Comparison of ENCODE assay signal across 8 cellular contexts in genomic region chr1:221712776-221713431, GRCh38. TPM values are rescaled to one million over a fixed set of nuclear protein-coding genes. Genes with fewer than 3 reads are reported as not detected.
DNase-seq lines count a peak whose midpoint lies in the region; ATAC-seq, FAIRE-seq and TF ChIP-seq lines count a peak whose summit lies in the region.

No MANE protein-coding gene starts in this region.

- ATAC-seq in HepG2 = no peak
- peak; percentile 50 for ATAC-seq in HG03378 (IDR thresholded peaks at IDR 0.05; ENCODE audit: unreplicated experiment)

- H3K27ac ChIP-seq in liver (ENCODE audit: low read depth in 1 of 2, low read length in 2 of 2) (peak overlapping the region; percentile 90), HepG2 (ENCODE audit: extremely low read length, insufficient read depth, low read length) (no peak overlapping the region)

- no peaks in the 10 kb centered on the region for H3K36me3 ChIP-seq in liver (ENCODE audit: control insufficient read depth in 4 of 4, insufficient read depth in 3 of 4, low read depth in 1 of 4, low read length in 3 of 4)
- H3K36me3 ChIP-seq in HepG2 (replicated peaks in 1 of 2; ENCODE audit: control insufficient read depth in 1 of 2, insufficient read depth in 2 of 2, low read length in 2 of 2) = no peaks in the 10 kb centered on the region

- no peak for TF ChIP-seq CTCF in liver (IDR thresholded peaks at IDR 0.05; ENCODE audit: low read depth, low read length, missing input control)
- no peak for TF ChIP-seq CTCF in HepG2 (CRISPR knock-in tag; IDR thresholded peaks at IDR 0.05)

- no peaks in the 10 kb centered on the region for H3K27me3 ChIP-seq in liver (ENCODE audit: control insufficient read depth in 4 of 4, insufficient read depth in 4 of 4, low read length in 3 of 4)
- H3K27me3 ChIP-seq in HepG2 (ENCODE audit: control insufficient read depth in 1 of 2, insufficient read depth in 2 of 2, low read length in 2 of 2) = no peaks in the 10 kb centered on the region

- H2AFZ ChIP-seq in HepG2 (ENCODE audit: low read length) = no peak overlapping the region

- H3K79me2 ChIP-seq in HepG2 (ENCODE audit: insufficient read depth, low read length) = peaks cover 5% of the 10 kb centered on the region

- H3K4me3 ChIP-seq in liver (ENCODE audit: low read depth in 1 of 3, low read length in 3 of 3) = no peak overlapping the region
- no peak overlapping the region for H3K4me3 ChIP-seq in HepG2 (replicated peaks in 1 of 3; ENCODE audit: insufficient read depth in 1 of 3, low read depth in 2 of 3, low read length in 3 of 3)

- CTCF ChIA-PET in HepG2 (lab: Yijun Ruan, JAX; ENCODE audit: low intra/inter-chr PET ratio, low total read pairs) = no interaction called here

- in situ Hi-C loops in HepG2 (cut with HindIII; ENCODE audit: extremely low pct_ligation_motif_present, low pct_unique_long_range_greater_than_20kb) = no loop called here

- H3K9ac ChIP-seq in liver (ENCODE audit: low read depth in 1 of 2, low read length in 2 of 2) (no peak overlapping the region), HepG2 (ENCODE audit: insufficient read depth, low read depth, low read length) (no peak overlapping the region)

- BruUV-seq in HepG2 (replicated peaks; lab: Mats Ljungman, UMichigan) = no TSS peak

- POLR2A ChIA-PET in HepG2 (lab: Yijun Ruan, JAX) = interaction anchor here (1.1 kb wide), 1 partner anchor 29 kb away, joined by 3 read pairs; the partner anchor contains the start of gene DUSP10

- no peaks in the 10 kb centered on the region for H4K20me1 ChIP-seq in HepG2 (ENCODE audit: insufficient read depth, low read length)

- WGBS in liver = 74% methylated on average over 3 of the region's 3 CpGs
- WGBS in HepG2 (ENCODE audit: low lambda C conversion rate) = 96% methylated on average over 3 of the region's 3 CpGs

- intact Hi-C loops in HepG2 (cut with micrococcal nuclease; ENCODE audit: unreplicated experiment) = no loop called here

- H3K4me1 ChIP-seq in liver (ENCODE audit: control insufficient read depth in 4 of 4, insufficient read depth in 4 of 4, low read length in 3 of 4) (peaks cover 24 to 84% (median 59%) of the 10 kb centered on the region in 4 donors), HepG2 (ENCODE audit: insufficient read depth, low read length) (peaks cover 94% of the 10 kb centered on the region)

- TF ChIP-seq RAD21 in liver (IDR thresholded peaks at IDR 0.05) (no peak), HepG2 (CRISPR knock-in tag; IDR thresholded peaks at IDR 0.05) (no peak)

- no peak for FAIRE-seq in HepG2 (lab: Jason Lieb, UNC)

- no peak for TF ChIP-seq EP300 in HepG2 (IDR thresholded peaks at IDR 0.05; ENCODE audit: low read depth in 2 of 2, low read length in 2 of 2)
- no peak for TF ChIP-seq EP300 in HepG2 (CRISPR knock-in tag; IDR thresholded peaks at IDR 0.05; ENCODE audit: borderline replicate concordance)

- no peak for TF ChIP-seq POLR2A in HepG2 (IDR thresholded peaks at IDR 0.05; ENCODE audit: insufficient read depth in 1 of 2, low read depth in 2 of 2, low read length in 2 of 2)

- no peak overlapping the region for H3K4me2 ChIP-seq in HepG2 (ENCODE audit: low read depth, low read length)

- no peaks in the 10 kb centered on the region for H3K9me3 ChIP-seq in liver (ENCODE audit: control insufficient read depth in 4 of 4, low read length in 3 of 4)
- no peaks in the 10 kb centered on the region for H3K9me3 ChIP-seq in HepG2 (ENCODE audit: low read length)

- DNase-seq in HepG2 (ENCODE audit: low spot score) (no peak), germinal center (ENCODE audit: low spot score) (peak; percentile 10), NCI-H2081 (lab: John Stamatoyannopoulos, UW) (no peak), NCI-H1930 (lab: John Stamatoyannopoulos, UW) (no peak)
- DNase-seq in activated CD4-positive, alpha-beta T cell treated with anti-CD3 and anti-CD28 coated beads, Interleukin-2, amount 50 U/mL, for 1 hour = peak; percentile 78
- DNase-seq in stimulated activated CD8-positive, alpha-beta memory T cell treated with anti-CD3 and anti-CD28 coated beads, Interleukin-7, amount 100 ng/mL, for 4 hours (ENCODE audit: low read depth in 2 of 2) = peak; percentile 71 to 73

TF ChIP-seq in liver, 16 proteins besides CTCF, POLR2A, EP300 and RAD21:
- TF ChIP-seq NR2F2 (IDR thresholded peaks at IDR 0.05) = no peak
- no peak for TF ChIP-seq MAX (IDR thresholded peaks at IDR 0.05)
- no peak for TF ChIP-seq HNF4A (conservative IDR thresholded peaks at IDR 0.05)
- no peak for TF ChIP-seq RXRA (IDR thresholded peaks at IDR 0.05)
- TF ChIP-seq FOXA2 (IDR thresholded peaks at IDR 0.05) = no peak
- TF ChIP-seq YY1 (IDR thresholded peaks at IDR 0.05) = no peak
- TF ChIP-seq JUND (IDR thresholded peaks at IDR 0.05) = no peak
- TF ChIP-seq TAF1 (conservative IDR thresholded peaks at IDR 0.05) = no peak
- no peak for TF ChIP-seq ATF3 (IDR thresholded peaks at IDR 0.05)

TF ChIP-seq in HepG2, 621 proteins besides CTCF, POLR2A, EP300 and RAD21:
- TF ChIP-seq RFX3 (CRISPR knock-in tag; IDR thresholded peaks at IDR 0.05) (no peak), BCL6 (CRISPR knock-in tag; IDR thresholded peaks at IDR 0.05) (no peak), HHEX (CRISPR knock-in tag; IDR thresholded peaks at IDR 0.05) (no peak), ZNF746 (CRISPR knock-in tag; IDR thresholded peaks at IDR 0.05) (no peak), MLX (CRISPR knock-in tag; IDR thresholded peaks at IDR 0.05) (no peak), MEIS2 (CRISPR knock-in tag; IDR thresholded peaks at IDR 0.05) (no peak)

RNA-seq across cellular contexts. Expression of gene DUSP10, which starts 29.0 kb away (rescaled TPM):
- 10 to 100 TPM in 1 of 2 donors, 1 to 10 TPM in 1; 6.7 to 15.4 TPM for total RNA-seq in liver
- 10 to 100 TPM in 1 of 2 donors, 1 to 10 TPM in 1; 8.0 to 13.4 TPM for polyA plus RNA-seq in liver
- 2.1 and 2.5 TPM in 2 replicates for total RNA-seq in HepG2 (2016; rRNA removed; fragmentation: Illumina TruSeq; extraction: Trizol)
- 1.0 and 1.1 TPM in 2 replicates for total RNA-seq in HepG2 (2016; cell fraction: cytosol; rRNA removed; fragmentation: Illumina TruSeq; extraction: Trizol; ENCODE audit: low read depth)
- 2.7 and 2.8 TPM in 2 replicates for total RNA-seq in HepG2 (2016; cell fraction: insoluble cytoplasmic fraction; rRNA removed; fragmentation: Illumina TruSeq; extraction: Trizol)
- total RNA-seq in HepG2 (2016; cell fraction: membrane; rRNA removed; fragmentation: Illumina TruSeq; extraction: Trizol) = 1.8 and 2.0 TPM in 2 replicates
- 3.2 and 3.5 TPM in 2 replicates for total RNA-seq in HepG2 (2016; cell fraction: nucleus; rRNA removed; fragmentation: Illumina TruSeq; extraction: Trizol)
- 4.2 and 4.4 TPM in 2 replicates for polyA plus RNA-seq in HepG2 (2011; rRNA removed)
- polyA plus RNA-seq in HepG2 (2011; cell fraction: cytosol; rRNA removed) = 5.3 and 5.7 TPM in 2 replicates
- 6.2 and 6.9 TPM in 2 replicates for polyA plus RNA-seq in HepG2 (2011; cell fraction: nucleus; rRNA removed)
- polyA plus RNA-seq in HepG2 (2012) = 2.6 and 5.2 TPM in 2 replicates
- polyA plus RNA-seq in HepG2 (2016; cell fraction: cytosol; fragmentation: Illumina TruSeq; extraction: Trizol; ENCODE audit: low read depth) = 0.26 and 0.36 TPM in 2 replicates
- 2.8 and 3.3 TPM in 2 replicates for polyA plus RNA-seq in HepG2 (2016; cell fraction: insoluble cytoplasmic fraction; fragmentation: Illumina TruSeq; extraction: Trizol; ENCODE audit: low read depth)
- polyA plus RNA-seq in HepG2 (2016; cell fraction: membrane; fragmentation: Illumina TruSeq; extraction: Trizol; ENCODE audit: low read depth) = 1.2 and 1.3 TPM in 2 replicates
- polyA plus RNA-seq in HepG2 (2016; cell fraction: nucleus; fragmentation: Illumina TruSeq; extraction: Trizol; ENCODE audit: insufficient read depth, low read depth) = 2.0 and 2.4 TPM in 2 replicates
- 11.2 and 16.0 TPM in 2 replicates for polyA minus RNA-seq in HepG2 (2011; rRNA and poly(A)+ RNA removed; ENCODE audit: low replicate concordance)
- 2.7 and 3.9 TPM in 2 replicates for polyA minus RNA-seq in HepG2 (2011; cell fraction: cytosol; rRNA and poly(A)+ RNA removed)
- polyA minus RNA-seq in HepG2 (2011; cell fraction: nucleus; rRNA and poly(A)+ RNA removed) = 13.1 and 15.4 TPM in 2 replicates

Comparison
In these comparisons a context has a peak if more than half of its experiments do, and no peak if none do; other contexts are left out.
1. DNase-seq: peak in activated CD4-positive, alpha-beta T cell treated with anti-CD3 and anti-CD28 coated beads, Interleukin-2, amount 50 U/mL, for 1 hour (single experiment), germinal center (single experiment) and stimulated activated CD8-positive, alpha-beta memory T cell treated with anti-CD3 and anti-CD28 coated beads, Interleukin-7, amount 100 ng/mL, for 4 hours (2 of 2); none in HepG2 (single experiment), NCI-H2081 (0 of 2) and NCI-H1930 (0 of 2).